ENCODE assay signal across 8 cellular contexts in the genomic region with DNA sequence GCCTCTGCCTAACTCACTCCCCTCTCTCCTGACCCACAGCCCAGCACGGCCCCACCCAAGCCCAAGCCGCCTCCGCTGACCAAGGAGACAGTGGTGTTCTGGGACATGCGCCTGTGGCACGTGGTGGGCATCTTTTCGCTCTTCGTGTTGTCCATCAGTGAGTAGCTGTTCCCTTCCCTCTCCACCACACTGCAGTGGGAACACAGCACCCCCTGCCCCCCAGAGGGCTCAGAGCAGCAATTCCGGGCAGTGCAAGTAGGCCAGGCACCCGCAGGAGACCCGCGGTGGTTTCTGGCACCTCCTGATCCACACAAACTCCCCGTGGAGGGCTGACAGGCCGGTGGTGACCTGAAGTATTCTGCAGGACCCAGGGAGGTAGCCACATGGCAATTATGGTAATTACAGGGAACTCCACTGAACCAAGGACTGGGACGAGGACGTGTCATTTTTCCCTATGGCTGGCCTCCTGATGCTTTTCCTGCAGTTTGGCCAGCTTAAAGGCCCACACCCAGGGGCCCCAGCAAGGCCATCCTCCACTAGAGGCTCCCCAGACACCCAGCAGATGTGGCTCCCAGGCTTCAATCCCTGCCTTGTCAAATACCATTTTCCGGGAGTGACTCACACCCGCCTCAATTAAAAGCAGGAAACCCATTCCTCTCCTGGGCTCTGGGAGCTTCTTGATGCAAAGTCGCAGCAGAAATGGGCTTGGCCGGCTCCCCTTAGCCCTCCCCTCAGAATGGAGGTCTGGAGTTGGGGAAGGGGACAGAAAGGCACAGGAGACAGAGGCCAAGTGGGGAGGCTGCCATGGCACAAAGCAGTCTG. TPM values are rescaled to one million over a fixed set of nuclear protein-coding genes. Genes with fewer than 3 reads are reported as not detected.
DNase-seq lines count a peak whose midpoint lies in the region; ATAC-seq, FAIRE-seq and TF ChIP-seq lines count a peak whose summit lies in the region.

No MANE protein-coding gene starts in this region.

- ATAC-seq in HG03045 (IDR thresholded peaks at IDR 0.05; ENCODE audit: unreplicated experiment) (no peak), HG03108 (IDR thresholded peaks at IDR 0.05; ENCODE audit: unreplicated experiment) (no peak)

- DNase-seq in HCEC 1CT (peak; percentile 81), choroid plexus epithelial cell (ENCODE audit: low read depth) (peak; percentile 35), D721Med (ENCODE audit: insufficient read length, low spot score) (no peak)
- no peak for DNase-seq in activated naive CD4-positive, alpha-beta T cell (lab: John Stamatoyannopoulos, UW)

- H3K9ac ChIP-seq in BLaER1 treated with 17β-estradiol and CSF1 and Interleukin-3, amounts not matched to agents 10 nM and 100 nM, result no peak overlapping the region; a peak in 1 of 22 replicates

- no peaks in the 10 kb centered on the region for H3K9me3 ChIP-seq in BLaER1 treated with 17β-estradiol and CSF1 and Interleukin-3, amounts not matched to agents 10 nM and 100 nM (replicated peaks in 1 of 11)
- no peaks in the 10 kb centered on the region for H3K9me3 ChIP-seq in mesodermal cell (ENCODE audit: control insufficient read depth, low read length)

- peaks cover 15 to 23% (median 18%) of the 10 kb centered on the region in 11 experiments for H3K27me3 ChIP-seq in BLaER1 treated with 17β-estradiol and CSF1 and Interleukin-3, amounts not matched to agents 10 nM and 100 nM

- no peak overlapping the region for H3K27ac ChIP-seq in BLaER1 treated with 17β-estradiol and CSF1 and Interleukin-3, amounts not matched to agents 10 nM and 100 nM
- peak overlapping the region; percentile 71 for H3K27ac ChIP-seq in mesodermal cell (ENCODE audit: low read depth, low read length, severe bottlenecking)

- H3K4me3 ChIP-seq in BLaER1 treated with 17β-estradiol and CSF1 and Interleukin-3, amounts not matched to agents 10 nM and 100 nM, result no peak overlapping the region
- H3K4me3 ChIP-seq in choroid plexus epithelial cell (ENCODE audit: low read depth, low read length), result no peak overlapping the region
- no peak overlapping the region for H3K4me3 ChIP-seq in mesodermal cell (ENCODE audit: extremely low read depth, insufficient read depth, low read length, poor library complexity, severe bottlenecking)

- no peak for FAIRE-seq in D721Med (lab: Jason Lieb, UNC)

- TF ChIP-seq CTCF in choroid plexus epithelial cell (conservative IDR thresholded peaks at IDR 0.05; ENCODE audit: low read depth, low read length) (peak; percentile 21), D721Med (IDR thresholded peaks at IDR 0.05; ENCODE audit: insufficient read depth, missing control alignments) (no peak)

- no peaks in the 10 kb centered on the region; a peak in 1 of 22 replicates for H3K36me3 ChIP-seq in BLaER1 treated with 17β-estradiol and CSF1 and Interleukin-3, amounts not matched to agents 10 nM and 100 nM
- no peaks in the 10 kb centered on the region for H3K36me3 ChIP-seq in mesodermal cell (ENCODE audit: control insufficient read depth, insufficient read depth, low read length)

- H4K20me1 ChIP-seq in BLaER1 treated with 17β-estradiol and CSF1 and Interleukin-3, amounts not matched to agents 10 nM and 100 nM, result peaks cover 0 to 48% (median 0%) of the 10 kb centered on the region in 11 experiments; a peak in 10 of 22 replicates

- WGBS in mesodermal cell (ENCODE audit: insufficient coverage in 2 of 2), 2 experiments, result 70 to 75% methylated on average over 17 to 18 of the region's 19 CpGs

- H3K4me1 ChIP-seq in BLaER1 treated with 17β-estradiol and CSF1 and Interleukin-3, amounts not matched to agents 10 nM and 100 nM, result peaks cover 9 to 45% (median 36%) of the 10 kb centered on the region in 10 experiments; a peak in 19 of 20 replicates
- H3K4me1 ChIP-seq in mesodermal cell (ENCODE audit: control insufficient read depth, insufficient read depth, low read length, poor library complexity, severe bottlenecking), result peaks cover 27% of the 10 kb centered on the region

- peak overlapping the region in 10 of 11 experiments; percentile 6 to 70 (median 50); a peak in 19 of 22 replicates for H3K4me2 ChIP-seq in BLaER1 treated with 17β-estradiol and CSF1 and Interleukin-3, amounts not matched to agents 10 nM and 100 nM

RNA-seq across cellular contexts. Expression of gene TMIE, which starts 4.8 kb away (rescaled TPM):
- 0.59 TPM for polyA plus RNA-seq in mesodermal cell (2013, experiment 1 of 2)
- polyA plus RNA-seq in mesodermal cell (2013, experiment 2 of 2), result 0.25 TPM

RNA-seq across cellular contexts. Expression of gene PRSS50, which starts 11.7 kb away (rescaled TPM):
- 0.18 TPM for polyA plus RNA-seq in mesodermal cell (2013, experiment 1 of 2)
- polyA plus RNA-seq in mesodermal cell (2013, experiment 2 of 2), result not detected

RNA-seq across cellular contexts. Expression of gene ALS2CL, which starts 12.5 kb away (rescaled TPM):
- polyA plus RNA-seq in mesodermal cell (2013, experiment 1 of 2), result 7.3 TPM
- 5.0 TPM for polyA plus RNA-seq in mesodermal cell (2013, experiment 2 of 2)

Comparison
In these comparisons a context has a peak if more than half of its experiments do, and no peak if none do; other contexts are left out.
1. DNase-seq: peak in HCEC 1CT (single experiment) and choroid plexus epithelial cell (single experiment); none in activated naive CD4-positive, alpha-beta T cell (0 of 4) and D721Med (single experiment).